17 cellular contexts compared by ENCODE assay signal in the genomic region with DNA sequence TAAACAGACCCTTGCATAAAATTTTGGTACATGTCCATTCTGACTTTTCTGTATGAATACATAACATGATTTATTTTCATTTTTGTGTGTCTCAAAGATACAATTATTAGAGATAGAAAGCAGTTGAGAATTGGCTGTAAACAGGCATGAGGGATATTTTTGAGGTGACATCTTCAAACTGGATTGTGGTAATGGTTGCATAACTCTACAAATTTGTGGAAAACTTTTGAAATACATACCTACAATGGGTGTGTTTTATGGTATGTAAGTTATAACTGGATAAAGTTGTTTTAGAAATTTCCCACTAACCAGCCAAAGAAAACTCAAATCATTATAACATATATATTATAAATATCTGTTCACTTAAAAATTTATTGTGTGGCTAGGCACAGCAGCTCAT. TPM values are rescaled to one million over a fixed set of nuclear protein-coding genes. Genes with fewer than 3 reads are reported as not detected.
"Had no signal": no experiment of that assay in that cellular context is flagged by ENCODE, and none has a peak within 500 bp of the region (broad histone marks: within the 10 kb centered on the region; RNA-seq: fewer than 3 reads in every experiment).

No MANE protein-coding gene starts in this region.

- H3K4me1 ChIP-seq: SJSA1 had no signal

- H3K27ac ChIP-seq: SJSA1, SK-N-MC had no signal

- H3K36me3 ChIP-seq: MG63, SJSA1 had no signal

- DNase-seq: KBM-7, MG63, NCI-H1092 treated with DMSO at 0.1 percent for 48 hours, NCI-H1436, NCI-H187, NCI-H2029 treated with DMSO at 0.1 percent for 48 hours, NCI-H2171 treated with DMSO at 0.1 percent for 48 hours, NCI-H524, NCI-H69, NCI-H774, Right ventricle myocardium superior, RPMI8226, SIG-M5 had no signal

- H3K9me3 ChIP-seq: MG63, SJSA1 had no signal

- H3K27me3 ChIP-seq: MG63, SJSA1 had no signal

- H3K4me3 ChIP-seq: MG63, SJSA1, SK-N-MC had no signal

RNA-seq across cellular contexts. Expression of gene GREB1L, which starts 39.6 kb away (rescaled TPM):
- total RNA-seq: HT-29; T-helper 1 cell treated with Interleukin-12 subunit alpha and Interleukin-12 subunit beta and Interleukin-4 antibody, amounts not matched to agents 30 ng/mL and 1 ng/mL, for 36 hours had no signal
